Comparison of ENCODE assay signal across 29 cellular contexts in the genomic region with DNA sequence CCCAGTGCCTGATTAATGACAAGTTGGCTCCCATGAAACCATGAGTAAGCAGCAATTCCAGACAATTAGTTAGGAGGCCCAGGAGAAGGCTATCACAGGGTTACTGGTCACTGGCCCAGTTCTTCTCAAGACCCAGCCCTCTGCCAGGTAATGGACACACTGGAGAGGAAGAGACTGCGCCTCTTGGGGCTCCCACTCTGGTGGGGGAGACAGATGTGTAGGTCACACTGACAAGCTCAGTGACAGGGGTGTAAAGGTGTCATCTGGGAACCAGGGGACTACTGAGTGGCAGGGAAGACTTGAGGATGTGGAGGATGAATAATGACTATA. TPM values are rescaled to one million over a fixed set of nuclear protein-coding genes. Genes with fewer than 3 reads are reported as not detected.
"Had no signal": no experiment of that assay in that cellular context is flagged by ENCODE, and none has a peak within 500 bp of the region (broad histone marks: within the 10 kb centered on the region; RNA-seq: fewer than 3 reads in every experiment).

No MANE protein-coding gene starts in this region.

- H3K9me3 ChIP-seq: adrenal gland, heart right ventricle, lower lobe of right lung, ovary, prostate gland, right atrium auricular region, thyroid gland, uterus had no signal

- ATAC-seq: activated CD4-positive, alpha-beta T cell treated with anti-CD3 and anti-CD28 coated beads for 36 hours; heart right ventricle; lower lobe of right lung; stimulated activated naive CD8-positive, alpha-beta T cell treated with anti-CD3 and anti-CD28 coated beads, Interleukin-15, Interleukin-2, amounts not matched to agents 100 U/mL and 50 U/mL, for 24 hours; T-cell; WTC11 had no signal

- H3K36me3 Mint-ChIP-seq: activated naive CD4-positive, alpha-beta T cell treated with anti-CD3 and anti-CD28 coated beads, Interleukin-2, amount 10 ng/mL, durations not matched to agents 7 days and 5 days; T-cell; WTC11 had no signal

- DNase-seq: activated CD4-positive, alpha-beta T cell treated with anti-CD3 and anti-CD28 coated beads for 36 hours; activated CD4-positive, alpha-beta T cell treated with anti-CD3 and anti-CD28 coated beads, Interleukin-2, amount 50 U/mL, for 4 hours; activated CD8-positive, alpha-beta memory T cell treated with anti-CD3 and anti-CD28 coated beads for 24 hours; activated CD8-positive, alpha-beta memory T cell treated with anti-CD3 and anti-CD28 coated beads, Interleukin-2, amount 50 U/mL, for 4 hours; activated naive CD4-positive, alpha-beta T cell treated with anti-CD3 and anti-CD28 coated beads, Interleukin-2, amount 10 ng/mL, durations not matched to agents 7 days and 5 days; activated T-cell treated with anti-CD3 and anti-CD28 coated beads, Interleukin-2, amount 50 U/mL, for 48 hours; caudate nucleus; effector CD4-positive, alpha-beta T cell; foreskin fibroblast; heart right ventricle; lower lobe of right lung; mesendoderm; naive B cell; stimulated activated CD4-positive, alpha-beta T cell treated with anti-CD3 and anti-CD28 coated beads, Interleukin-4, amount 100 ng/mL, for 24 hours; stimulated activated naive CD8-positive, alpha-beta T cell treated with anti-CD3 and anti-CD28 coated beads, Interleukin-15, Interleukin-2, amounts not matched to agents 100 U/mL and 50 U/mL, for 24 hours; T-cell; thyroid gland; uterus had no signal

- H3K36me3 ChIP-seq: adrenal gland, heart right ventricle, lower lobe of right lung, ovary, prostate gland, right atrium auricular region, thyroid gland, uterus had no signal

- FAIRE-seq: endometrium, kidney, TTC549 had no signal

- H3K27me3 ChIP-seq: ovary had no signal

- H3K4me3 Mint-ChIP-seq: activated CD4-positive, alpha-beta T cell treated with anti-CD3 and anti-CD28 coated beads for 36 hours; activated naive CD4-positive, alpha-beta T cell treated with anti-CD3 and anti-CD28 coated beads, Interleukin-2, amount 10 ng/mL, durations not matched to agents 7 days and 5 days; dendritic cell treated with granulocyte-macrophage colony-stimulating factor and Interleukin-4, amounts not matched to agents 40 ng/mL and 50 ng/mL, for 4 days; WTC11 had no signal

- H3K27ac ChIP-seq: adrenal gland, heart right ventricle, lower lobe of right lung, ovary, prostate gland, right atrium auricular region, thyroid gland, uterus had no signal

- H3K4me1 ChIP-seq: prostate gland had no signal

- H3K9me3 Mint-ChIP-seq: activated naive CD4-positive, alpha-beta T cell treated with anti-CD3 and anti-CD28 coated beads, Interleukin-2, amount 10 ng/mL, durations not matched to agents 7 days and 5 days; dendritic cell treated with granulocyte-macrophage colony-stimulating factor and Interleukin-4, amounts not matched to agents 40 ng/mL and 50 ng/mL, for 4 days; T-cell had no signal

- H3K4me3 ChIP-seq: adrenal gland, heart right ventricle, lower lobe of right lung, ovary, prostate gland, right atrium auricular region, thyroid gland, uterus had no signal

RNA-seq across cellular contexts. Expression of gene HPCA, which starts 4.9 kb away (rescaled TPM):
- total RNA-seq: epithelial cell of proximal tubule, heart right ventricle, lower lobe of right lung, right atrium auricular region, thyroid gland had no signal
- polyA plus RNA-seq: fibroblast of lung, heart right ventricle had no signal

RNA-seq across cellular contexts. Expression of gene FNDC5, which starts 20.5 kb away (rescaled TPM):
- total RNA-seq: activated CD4-positive, alpha-beta T cell treated with anti-CD3 and anti-CD28 coated beads for 36 hours; epithelial cell of proximal tubule; T-cell had no signal
